30 cellular contexts compared by ENCODE assay signal in genomic region chr9:18770509-18770908, GRCh38.
"Had no signal": no experiment of that assay in that cellular context is flagged by ENCODE, and none has a peak within 500 bp of the region (broad histone marks: within the 10 kb centered on the region; RNA-seq: fewer than 3 reads in every experiment).

No MANE protein-coding gene starts in this region.

- DNase-seq: activated CD4-positive, alpha-beta T cell treated with anti-CD3 and anti-CD28 coated beads for 1 hour; activated CD4-positive, alpha-beta T cell treated with anti-CD3 and anti-CD28 coated beads for 4 hours; activated CD4-positive, alpha-beta T cell treated with anti-CD3 and anti-CD28 coated beads, Interleukin-2, amount 50 U/mL, for 1 hour; activated CD4-positive, alpha-beta T cell treated with anti-CD3 and anti-CD28 coated beads, Interleukin-2, amount 50 U/mL, for 48 hours; activated CD8-positive, alpha-beta memory T cell treated with anti-CD3 and anti-CD28 coated beads, Interleukin-2, amount 10 ng/mL, durations not matched to agents 7 days and 5 days; activated CD8-positive, alpha-beta memory T cell treated with anti-CD3 and anti-CD28 coated beads, Interleukin-2, amount 50 U/mL, for 4 hours; activated CD8-positive, alpha-beta T cell treated with anti-CD3 and anti-CD28 coated beads, Interleukin-2, amount 10 ng/mL, durations not matched to agents 7 days and 5 days; activated effector memory CD4-positive, alpha-beta T cell treated with anti-CD3 and anti-CD28 coated beads, Interleukin-2, amount 50 U/mL, for 16 hours; activated naive CD4-positive, alpha-beta T cell treated with anti-CD3 and anti-CD28 coated beads for 36 hours; activated naive CD8-positive, alpha-beta T cell treated with anti-CD3 and anti-CD28 coated beads for 36 hours; activated naive CD8-positive, alpha-beta T cell treated with anti-CD3 and anti-CD28 coated beads, Interleukin-2, amount 50 U/mL, for 24 hours; activated T-cell treated with anti-CD3 and anti-CD28 coated beads, Interleukin-2, amount 50 U/mL, for 1 hour; activated T-cell treated with anti-CD3 and anti-CD28 coated beads, Interleukin-2, amount 50 U/mL, for 48 hours; central memory CD4-positive, alpha-beta T cell; cerebellar nuclear complex; colonic mucosa; effector CD8-positive, alpha-beta T cell; esophagus squamous epithelium; foreskin melanocyte; T-helper 2 cell had no signal

- H3K4me3 ChIP-seq: ascending aorta, breast epithelium, cardiac muscle cell, colonic mucosa, esophagus squamous epithelium, gastroesophageal sphincter had no signal

- ATAC-seq: activated CD8-positive, alpha-beta memory T cell treated with anti-CD3 and anti-CD28 coated beads, Interleukin-2, amount 10 ng/mL, durations not matched to agents 7 days and 5 days; activated CD8-positive, alpha-beta T cell treated with anti-CD3 and anti-CD28 coated beads, Interleukin-2, amount 10 ng/mL, durations not matched to agents 7 days and 5 days; activated naive CD8-positive, alpha-beta T cell treated with anti-CD3 and anti-CD28 coated beads, Interleukin-2, amount 50 U/mL, for 24 hours; gastroesophageal sphincter; WTC11 had no signal

- H3K4me1 Mint-ChIP-seq: activated CD8-positive, alpha-beta memory T cell treated with anti-CD3 and anti-CD28 coated beads, Interleukin-2, amount 10 ng/mL, durations not matched to agents 7 days and 5 days; activated naive CD4-positive, alpha-beta T cell treated with anti-CD3 and anti-CD28 coated beads, Interleukin-2, amount 50 U/mL, for 24 hours; activated naive CD8-positive, alpha-beta T cell treated with anti-CD3 and anti-CD28 coated beads for 36 hours; activated naive CD8-positive, alpha-beta T cell treated with anti-CD3 and anti-CD28 coated beads, Interleukin-2, amount 50 U/mL, for 24 hours; brain; WTC11 had no signal

- H3K27ac Mint-ChIP-seq: activated CD8-positive, alpha-beta memory T cell treated with anti-CD3 and anti-CD28 coated beads, Interleukin-2, amount 10 ng/mL, durations not matched to agents 7 days and 5 days; activated CD8-positive, alpha-beta T cell treated with anti-CD3 and anti-CD28 coated beads, Interleukin-2, amount 10 ng/mL, durations not matched to agents 7 days and 5 days; activated naive CD4-positive, alpha-beta T cell treated with anti-CD3 and anti-CD28 coated beads for 36 hours; activated naive CD4-positive, alpha-beta T cell treated with anti-CD3 and anti-CD28 coated beads, Interleukin-2, amount 50 U/mL, for 24 hours; activated naive CD8-positive, alpha-beta T cell treated with anti-CD3 and anti-CD28 coated beads for 36 hours; activated naive CD8-positive, alpha-beta T cell treated with anti-CD3 and anti-CD28 coated beads, Interleukin-2, amount 50 U/mL, for 24 hours; activated T-helper 1 cell treated with anti-CD3 and anti-CD28 coated beads, Interleukin-12 subunit alpha, Interleukin-12 subunit beta, Interleukin-2, Interleukin-4 antibody, amounts not matched to agents 30 ng/mL and 10 ng/mL and 1 ng/mL, durations not matched to agents 14 hours and 24 hours and 36 hours; activated T-helper 2 cell treated with anti-CD3 and anti-CD28 coated beads, Interferon-gamma antibody, Interleukin-2, Interleukin-4, amounts not matched to agents 10 μg/mL and 5 μg/mL and 100 μg/mL, durations not matched to agents 14 hours and 24 hours and 36 hours; WTC11 had no signal

- H3K4me3 Mint-ChIP-seq: activated CD8-positive, alpha-beta memory T cell treated with anti-CD3 and anti-CD28 coated beads, Interleukin-2, amount 10 ng/mL, durations not matched to agents 7 days and 5 days; activated CD8-positive, alpha-beta T cell treated with anti-CD3 and anti-CD28 coated beads, Interleukin-2, amount 10 ng/mL, durations not matched to agents 7 days and 5 days; activated naive CD4-positive, alpha-beta T cell treated with anti-CD3 and anti-CD28 coated beads for 36 hours; activated naive CD4-positive, alpha-beta T cell treated with anti-CD3 and anti-CD28 coated beads, Interleukin-2, amount 50 U/mL, for 24 hours; activated naive CD8-positive, alpha-beta T cell treated with anti-CD3 and anti-CD28 coated beads for 36 hours; activated naive CD8-positive, alpha-beta T cell treated with anti-CD3 and anti-CD28 coated beads, Interleukin-2, amount 50 U/mL, for 24 hours; activated T-helper 1 cell treated with anti-CD3 and anti-CD28 coated beads, Interleukin-12 subunit alpha, Interleukin-12 subunit beta, Interleukin-2, Interleukin-4 antibody, amounts not matched to agents 30 ng/mL and 10 ng/mL and 1 ng/mL, durations not matched to agents 14 hours and 24 hours and 36 hours; brain; WTC11 had no signal

- H3K9me3 ChIP-seq: ascending aorta, breast epithelium, colonic mucosa, esophagus squamous epithelium, gastroesophageal sphincter had no signal

- H3K27me3 ChIP-seq: ascending aorta, breast epithelium, cardiac muscle cell, colonic mucosa, esophagus squamous epithelium, gastroesophageal sphincter had no signal

- H3K4me1 ChIP-seq: ascending aorta, breast epithelium, colonic mucosa, esophagus squamous epithelium had no signal

- H3K27ac ChIP-seq: ascending aorta, breast epithelium, cardiac muscle cell, colonic mucosa, epithelial cell of prostate, esophagus squamous epithelium, gastroesophageal sphincter had no signal

- H3K36me3 ChIP-seq: ascending aorta, breast epithelium, cardiac muscle cell, colonic mucosa, esophagus squamous epithelium, gastroesophageal sphincter had no signal

- H3K36me3 Mint-ChIP-seq: activated CD8-positive, alpha-beta memory T cell treated with anti-CD3 and anti-CD28 coated beads, Interleukin-2, amount 10 ng/mL, durations not matched to agents 7 days and 5 days; activated naive CD4-positive, alpha-beta T cell treated with anti-CD3 and anti-CD28 coated beads, Interleukin-2, amount 50 U/mL, for 24 hours; activated naive CD8-positive, alpha-beta T cell treated with anti-CD3 and anti-CD28 coated beads for 36 hours; brain; WTC11 had no signal

- H3K9me3 Mint-ChIP-seq: activated naive CD4-positive, alpha-beta T cell treated with anti-CD3 and anti-CD28 coated beads for 36 hours; activated naive CD4-positive, alpha-beta T cell treated with anti-CD3 and anti-CD28 coated beads, Interleukin-2, amount 50 U/mL, for 24 hours; activated naive CD8-positive, alpha-beta T cell treated with anti-CD3 and anti-CD28 coated beads for 36 hours; activated naive CD8-positive, alpha-beta T cell treated with anti-CD3 and anti-CD28 coated beads, Interleukin-2, amount 50 U/mL, for 24 hours; activated T-helper 1 cell treated with anti-CD3 and anti-CD28 coated beads, Interleukin-12 subunit alpha, Interleukin-12 subunit beta, Interleukin-2, Interleukin-4 antibody, amounts not matched to agents 30 ng/mL and 10 ng/mL and 1 ng/mL, durations not matched to agents 14 hours and 24 hours and 36 hours; activated T-helper 2 cell treated with anti-CD3 and anti-CD28 coated beads, Interferon-gamma antibody, Interleukin-2, Interleukin-4, amounts not matched to agents 10 μg/mL and 5 μg/mL and 100 μg/mL, durations not matched to agents 14 hours and 24 hours and 36 hours; WTC11 had no signal

- H3K27me3 Mint-ChIP-seq: brain had no signal
